Comparison of ENCODE assay signal across 25 cellular contexts in genomic region chr7:77360104-77360503, GRCh38. TPM values are rescaled to one million over a fixed set of nuclear protein-coding genes. Genes with fewer than 3 reads are reported as not detected.
DNase-seq lines count a peak whose midpoint lies in the region; ATAC-seq, FAIRE-seq and TF ChIP-seq lines count a peak whose summit lies in the region.
"Had no signal": no experiment of that assay in that cellular context is flagged by ENCODE, and none has a peak within 500 bp of the region (broad histone marks: within the 10 kb centered on the region; RNA-seq: fewer than 3 reads in every experiment).

No MANE protein-coding gene starts in this region.

- H3K4me1 Mint-ChIP-seq in immature natural killer cell: peaks cover 69 to 84% of the 10 kb centered on the region in 2 donors

- ATAC-seq in pancreas: peak; percentile 47 to 70 (median 64)

- H3K4me3 Mint-ChIP-seq in immature natural killer cell: peak overlapping the region in 2 of 5 donors; percentile 37 to 50
- H3K4me3 Mint-ChIP-seq: CD4-positive, alpha-beta T cell had no signal

- peaks cover 0 to 9% (median 5%) of the 10 kb centered on the region in 3 donors for H3K4me1 ChIP-seq in pancreas
- H3K4me1 ChIP-seq: sigmoid colon, suprapubic skin had no signal

- peak overlapping the region in 2 of 4 donors; percentile 39 to 46 for H3K27ac ChIP-seq in pancreas
- H3K27ac ChIP-seq: Peyer's patch, sigmoid colon, suprapubic skin, WERI-Rb-1 had no signal

- H3K4me3 ChIP-seq in pancreas: no peak overlapping the region
- H3K4me3 ChIP-seq: Peyer's patch, sigmoid colon, suprapubic skin had no signal

- H3K27me3 ChIP-seq in pancreas: no peaks in the 10 kb centered on the region
- H3K27me3 ChIP-seq: Peyer's patch, sigmoid colon, suprapubic skin had no signal

- intact Hi-C loops in pancreas (cut with DNase I): no loop called here

- WGBS in pancreas, 2 donors: 3 to 8% methylated on average over 1 of the region's 1 CpG

- H3K36me3 ChIP-seq in pancreas: peaks cover 0 to under 1% (median 0%) of the 10 kb centered on the region in 3 donors
- H3K36me3 ChIP-seq: Peyer's patch, WERI-Rb-1 had no signal

- no peak for FAIRE-seq in pancreas (lab: Jason Lieb, UNC)
- FAIRE-seq: kidney had no signal

- TF ChIP-seq CTCF in pancreas (IDR thresholded peaks at IDR 0.05) (no peak), GM13977 (IDR thresholded peaks at IDR 0.05; ENCODE audit: extremely low read depth, insufficient read depth, missing control alignments) (no peak)

- in situ Hi-C loops in GM13977 (cut with MboI; ENCODE audit: low pct_unique_long_range_greater_than_20kb, low sequenced_read_pairs, unreplicated experiment): no loop called here

- H3K9me3 ChIP-seq in pancreas: no peaks in the 10 kb centered on the region
- H3K9me3 ChIP-seq: Peyer's patch, sigmoid colon, suprapubic skin had no signal

- peak overlapping the region; percentile 31 to 96 (median 90) for H3K27ac Mint-ChIP-seq in immature natural killer cell
- H3K27ac Mint-ChIP-seq: CD4-positive, alpha-beta T cell had no signal

- peaks cover 44 to 65% (median 64%) of the 10 kb centered on the region in 3 donors for H3K36me3 Mint-ChIP-seq in immature natural killer cell

- H3K9me3 Mint-ChIP-seq in immature natural killer cell: peaks cover 0 to 2% (median 0%) of the 10 kb centered on the region in 6 donors
- H3K9me3 Mint-ChIP-seq: CD4-positive, alpha-beta T cell had no signal

- no peaks in the 10 kb centered on the region for H3K27me3 Mint-ChIP-seq in immature natural killer cell (ENCODE audit: low read depth in 3 of 3)
- H3K27me3 Mint-ChIP-seq: CD4-positive, alpha-beta T cell had no signal

- peak; percentile 23 for DNase-seq in COLO829 (ENCODE audit: low spot score)
- peak; percentile 84 for DNase-seq in HT-29 (ENCODE audit: low spot score)
- no peak for DNase-seq in immature natural killer cell
- no peak for DNase-seq in pancreas
- no peak for DNase-seq in GM13977 (ENCODE audit: low spot score)
- no peak for DNase-seq in MV-4-11 (lab: John Stamatoyannopoulos, UW)
- no peak for DNase-seq in KG1 (lab: John Stamatoyannopoulos, UW)
- DNase-seq: activated CD4-positive, alpha-beta T cell treated with anti-CD3 and anti-CD28 coated beads for 48 hours; activated T-cell treated with anti-CD3 and anti-CD28 coated beads, Interleukin-2, amount 50 U/mL, for 48 hours; CD4-positive, alpha-beta T cell; DMS79; GDM1; kidney; NCI-H1694 treated with DMSO at 0.1 percent for 48 hours; NCI-H2171 treated with DMSO at 0.1 percent for 48 hours; NCI-H524; Peyer's patch; posterior cingulate gyrus; SHP77 treated with DMSO at 0.1 percent for 48 hours; sigmoid colon; stimulated activated CD4-positive, alpha-beta T cell treated with anti-CD3 and anti-CD28 coated beads, Interleukin-15, amount 100 ng/mL, for 24 hours; stimulated activated naive CD4-positive, alpha-beta T cell; T-helper 9 cell; WERI-Rb-1 had no signal

RNA-seq across cellular contexts. Expression of gene GSAP, which starts 56.0 kb away (rescaled TPM):
- 3.7 and 6.0 TPM in 2 replicates for total RNA-seq in HT-29 (2014; rRNA removed; shearing (Covaris generic))
- polyA plus RNA-seq in immature natural killer cell: 10 to 100 TPM; 24.6 to 85.4 (median 55.5) TPM
- 10 to 100 TPM in 1 of 6 donors, 1 to 10 TPM in 5; 5.3 to 12.1 (median 7.8) TPM for total RNA-seq in pancreas
- polyA plus RNA-seq in pancreas: 10 to 100 TPM; 14.1 to 22.7 TPM

Comparison
In these comparisons a context has a peak if more than half of its experiments do, and no peak if none do; other contexts are left out.
1. DNase-seq: peak in COLO829 (single experiment) and HT-29 (single experiment); none in immature natural killer cell (0 of 3), pancreas (0 of 6), GM13977 (single experiment), MV-4-11 (single experiment) and KG1 (single experiment).